ENCODE assay signal across 8 cellular contexts in genomic region chr6:46704562-46704961, GRCh38. TPM values are rescaled to one million over a fixed set of nuclear protein-coding genes. Genes with fewer than 3 reads are reported as not detected.
DNase-seq lines count a peak whose midpoint lies in the region; ATAC-seq, FAIRE-seq and TF ChIP-seq lines count a peak whose summit lies in the region.

No MANE protein-coding gene starts in this region.

- FAIRE-seq in urothelium cell line (lab: Jason Lieb, UNC): no peak

- H3K4me1 ChIP-seq in iPS DF 6.9 (ENCODE audit: control insufficient read depth, insufficient read depth, low read length): no peaks in the 10 kb centered on the region

- H3K27me3 Mint-ChIP-seq in glutamatergic neuron (ENCODE audit: unreplicated experiment): peaks cover 2% of the 10 kb centered on the region

- no CpG with 5 or more reads among the region's 3 CpGs for WGBS in iPS DF 6.9 (ENCODE audit: insufficient coverage, insufficient read length)

- H3K4me3 ChIP-seq in AG10803 (ENCODE audit: low read length) (no peak overlapping the region), iPS DF 6.9 (ENCODE audit: low read length) (no peak overlapping the region)

- ATAC-seq in GM21723 (IDR thresholded peaks at IDR 0.05; ENCODE audit: unreplicated experiment) (no peak), GM18907 (IDR thresholded peaks at IDR 0.05; ENCODE audit: unreplicated experiment) (no peak)

- H3K36me3 ChIP-seq in iPS DF 6.9 (ENCODE audit: control insufficient read depth, insufficient read depth, low read length): no peaks in the 10 kb centered on the region

- no peaks in the 10 kb centered on the region for H3K4me1 Mint-ChIP-seq in glutamatergic neuron (ENCODE audit: low read depth, unreplicated experiment)

- H3K4me3 Mint-ChIP-seq in glutamatergic neuron (ENCODE audit: unreplicated experiment): no peak overlapping the region

- H3K27ac ChIP-seq in iPS DF 6.9 (ENCODE audit: low read length): no peak overlapping the region

- no peaks in the 10 kb centered on the region for H3K9me3 ChIP-seq in iPS DF 6.9 (ENCODE audit: control insufficient read depth, insufficient read depth, low read length)

- CTCF ChIA-PET in HEK293T (lab: Yijun Ruan, JAX): no interaction called here

- POLR2A ChIA-PET in HEK293T (lab: Yijun Ruan, JAX): no interaction called here

- DNase-seq in AG10803 (ENCODE audit: low read depth) (peak; percentile 5), HEK293T (ENCODE audit: extremely low spot score) (peak; percentile 23), SW 1271 (lab: John Stamatoyannopoulos, UW) (peak; percentile 4 to 9), iPS DF 6.9 (ENCODE audit: low read depth, low spot score) (peak; percentile 1), glutamatergic neuron (no peak), urothelium cell line (ENCODE audit: low spot score) (no peak)

- no peaks in the 10 kb centered on the region for H3K9me3 Mint-ChIP-seq in glutamatergic neuron (ENCODE audit: unreplicated experiment)

- TF ChIP-seq CTCF in AG10803 (conservative IDR thresholded peaks at IDR 0.05; ENCODE audit: low read length): no peak
- no peak for TF ChIP-seq CTCF in glutamatergic neuron (IDR thresholded peaks at IDR 0.05; ENCODE audit: partially characterized antibody, unreplicated experiment)

- no peaks in the 10 kb centered on the region for H3K36me3 Mint-ChIP-seq in glutamatergic neuron (ENCODE audit: unreplicated experiment)

- H3K27me3 ChIP-seq in iPS DF 6.9 (ENCODE audit: control insufficient read depth, insufficient read depth, low read length): no peaks in the 10 kb centered on the region

- no peak overlapping the region for H3K27ac Mint-ChIP-seq in glutamatergic neuron (ENCODE audit: unreplicated experiment)

TF ChIP-seq in HEK293T, 16 proteins besides CTCF, POLR2A, EP300 and RAD21:
- no peak for TF ChIP-seq FOXK2 (IDR thresholded peaks at IDR 0.05)

RNA-seq across cellular contexts. Expression of gene TDRD6, which starts 16.9 kb away (rescaled TPM):
- 0.64 TPM for total RNA-seq in glutamatergic neuron (ENCODE audit: unreplicated experiment)

RNA-seq across cellular contexts. Expression of gene PLA2G7, which starts 30.6 kb away (rescaled TPM):
- 0.44 TPM for total RNA-seq in glutamatergic neuron (ENCODE audit: unreplicated experiment)

RNA-seq across cellular contexts. Expression of gene ANKRD66, which starts 42.2 kb away (rescaled TPM):
- not detected for total RNA-seq in glutamatergic neuron (ENCODE audit: unreplicated experiment)

RNA-seq across cellular contexts. Expression of gene SLC25A27, which starts 51.8 kb away (rescaled TPM):
- 13.6 TPM for total RNA-seq in glutamatergic neuron (ENCODE audit: unreplicated experiment)

RNA-seq across cellular contexts. Expression of gene CYP39A1, which starts 51.9 kb away (rescaled TPM):
- 0.17 TPM for total RNA-seq in glutamatergic neuron (ENCODE audit: unreplicated experiment)

Comparison
In these comparisons a context has a peak if more than half of its experiments do, and no peak if none do; other contexts are left out.
1. DNase-seq: peak in AG10803 (single experiment), HEK293T (single experiment), SW 1271 (2 of 2) and iPS DF 6.9 (single experiment); none in glutamatergic neuron (single experiment) and urothelium cell line (single experiment).